ENCODE assay signal across 33 cellular contexts in the genomic region with DNA sequence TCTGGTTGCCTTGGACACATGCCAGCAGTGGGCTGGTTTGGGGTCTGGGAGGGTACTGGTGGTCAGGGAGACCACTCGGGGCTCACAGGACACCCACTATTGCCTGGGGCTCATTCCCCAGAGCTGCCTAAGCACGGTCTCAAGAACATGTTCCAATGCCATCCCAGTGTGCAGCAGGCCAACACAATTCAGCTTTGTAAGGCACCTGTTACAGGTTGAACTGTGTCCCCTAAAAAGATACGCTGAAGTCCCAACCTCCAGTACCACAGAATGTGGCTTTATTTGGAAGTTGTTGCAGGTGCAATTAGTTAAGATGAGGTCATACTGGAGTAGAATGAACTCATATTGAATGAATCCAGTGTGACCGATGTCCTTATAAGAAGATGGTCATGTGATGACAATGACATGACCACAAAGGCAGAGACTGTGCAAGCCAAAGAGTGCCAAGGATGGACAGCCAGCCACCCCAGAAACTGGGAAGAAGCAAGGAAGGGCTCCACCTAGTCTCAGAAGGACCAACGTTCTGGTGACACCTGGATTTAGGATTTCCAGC. TPM values are rescaled to one million over a fixed set of nuclear protein-coding genes. Genes with fewer than 3 reads are reported as not detected.
"Had no signal": no experiment of that assay in that cellular context is flagged by ENCODE, and none has a peak within 500 bp of the region (broad histone marks: within the 10 kb centered on the region; RNA-seq: fewer than 3 reads in every experiment).

No MANE protein-coding gene starts in this region.

- DNase-seq: naive B cell; naive thymus-derived CD8-positive, alpha-beta T cell; nephron progenitor cell; occipital lobe; pancreas; retina; right cardiac atrium; spleen; stimulated activated CD4-positive, alpha-beta T cell treated with anti-CD3 and anti-CD28 coated beads, Interleukin-12 subunit alpha, Interleukin-12 subunit beta, amount 100 ng/mL, for 4 hours; stimulated activated CD4-positive, alpha-beta T cell treated with anti-CD3 and anti-CD28 coated beads, Interleukin-1b, Interleukin-23, amount 100 ng/mL, for 48 hours; stimulated activated CD4-positive, alpha-beta T cell treated with anti-CD3 and anti-CD28 coated beads, Interleukin-4, amount 100 ng/mL, for 1 hour; stimulated activated CD4-positive, alpha-beta T cell treated with anti-CD3 and anti-CD28 coated beads, Interleukin-4, amount 100 ng/mL, for 4 hours; stimulated activated CD8-positive, alpha-beta memory T cell treated with anti-CD3 and anti-CD28 coated beads, Interleukin-4, amount 100 ng/mL, for 48 hours; stimulated activated naive CD4-positive, alpha-beta T cell; stimulated activated naive CD8-positive, alpha-beta T cell treated with anti-CD3 and anti-CD28 coated beads, Interleukin-15, amount 100 ng/mL, for 72 hours; stimulated activated naive CD8-positive, alpha-beta T cell treated with anti-CD3 and anti-CD28 coated beads, Interleukin-15, Interleukin-2, amounts not matched to agents 100 U/mL and 50 U/mL, for 24 hours; substantia nigra; testis; tibial artery; transverse colon; upper lobe of right lung; uterus had no signal

- H3K9me3 ChIP-seq: pancreas, prostate gland, spleen, suprapubic skin, testis, tibial artery, transverse colon, upper lobe of right lung, uterus had no signal

- H3K4me2 ChIP-seq: smooth muscle cell had no signal

- H3K27me3 Mint-ChIP-seq: stimulated activated naive CD8-positive, alpha-beta T cell treated with anti-CD3 and anti-CD28 coated beads, Interleukin-15, amount 100 ng/mL, for 72 hours; type B pancreatic cell had no signal

- H3K4me1 Mint-ChIP-seq: naive thymus-derived CD8-positive, alpha-beta T cell; neural crest cell had no signal

- H3K4me1 ChIP-seq: pancreas, prostate gland, spleen, suprapubic skin, testis, transverse colon, uterus had no signal

- H3K27me3 ChIP-seq: pancreas, suprapubic skin, testis, tibial artery, transverse colon, upper lobe of right lung, uterus had no signal

- FAIRE-seq: pancreas had no signal

- H3K27ac ChIP-seq: pancreas, prostate gland, skin epidermis, spleen, suprapubic skin, testis, tibial artery, transverse colon, upper lobe of right lung, uterus had no signal

- H3K36me3 ChIP-seq: pancreas, prostate gland, spleen, suprapubic skin, tibial artery, transverse colon, upper lobe of right lung, uterus had no signal

- H3K4me3 ChIP-seq: pancreas, prostate gland, skin epidermis, smooth muscle cell, spleen, suprapubic skin, testis, tibial artery, transverse colon, upper lobe of right lung, uterus had no signal

- H3K4me3 Mint-ChIP-seq: naive B cell; naive thymus-derived CD8-positive, alpha-beta T cell; natural killer cell treated with Interleukin-12 subunit alpha and Interleukin-12 subunit beta and Interleukin-15 and Interleukin-18, amount 100 ng/mL, for 72 hours; nephron progenitor cell; neural crest cell; stimulated activated memory B cell treated with anti-CD40 and anti-IgM and Interleukin-4, amounts not matched to agents 10 μg/mL and 1 μg/mL and 100 μg/mL, for 72 hours; stimulated activated naive CD8-positive, alpha-beta T cell treated with anti-CD3 and anti-CD28 coated beads, Interleukin-15, amount 100 ng/mL, for 72 hours; type B pancreatic cell had no signal

- H3K36me3 Mint-ChIP-seq: naive B cell; naive thymus-derived CD8-positive, alpha-beta T cell; natural killer cell treated with Interleukin-12 subunit alpha and Interleukin-12 subunit beta and Interleukin-15 and Interleukin-18, amount 100 ng/mL, for 72 hours; stimulated activated memory B cell treated with anti-CD40 and anti-IgM and Interleukin-4, amounts not matched to agents 10 μg/mL and 1 μg/mL and 100 μg/mL, for 72 hours; type B pancreatic cell had no signal

- ATAC-seq: naive thymus-derived CD8-positive, alpha-beta T cell; natural killer cell treated with Interleukin-12 subunit alpha and Interleukin-12 subunit beta and Interleukin-15 and Interleukin-18, amount 100 ng/mL, for 72 hours; pancreas; right cardiac atrium; sciatic nerve; stimulated activated memory B cell treated with anti-CD40 and anti-IgM and Interleukin-4, amounts not matched to agents 10 μg/mL and 1 μg/mL and 100 μg/mL, for 72 hours; stimulated activated naive CD8-positive, alpha-beta T cell treated with anti-CD3 and anti-CD28 coated beads, Interleukin-15, amount 100 ng/mL, for 72 hours; stimulated activated naive CD8-positive, alpha-beta T cell treated with anti-CD3 and anti-CD28 coated beads, Interleukin-15, Interleukin-2, amounts not matched to agents 100 U/mL and 50 U/mL, for 24 hours; upper lobe of right lung had no signal

- H3K9me3 Mint-ChIP-seq: naive thymus-derived CD8-positive, alpha-beta T cell; natural killer cell treated with Interleukin-12 subunit alpha and Interleukin-12 subunit beta and Interleukin-15 and Interleukin-18, amount 100 ng/mL, for 72 hours; neural crest cell; stimulated activated memory B cell treated with anti-CD40 and anti-IgM and Interleukin-4, amounts not matched to agents 10 μg/mL and 1 μg/mL and 100 μg/mL, for 72 hours; stimulated activated naive CD8-positive, alpha-beta T cell treated with anti-CD3 and anti-CD28 coated beads, Interleukin-15, amount 100 ng/mL, for 72 hours; type B pancreatic cell had no signal

- H3K27ac Mint-ChIP-seq: naive B cell; naive thymus-derived CD8-positive, alpha-beta T cell; natural killer cell treated with Interleukin-12 subunit alpha and Interleukin-12 subunit beta and Interleukin-15 and Interleukin-18, amount 100 ng/mL, for 72 hours; nephron progenitor cell; stimulated activated memory B cell treated with anti-CD40 and anti-IgM and Interleukin-4, amounts not matched to agents 10 μg/mL and 1 μg/mL and 100 μg/mL, for 72 hours; type B pancreatic cell had no signal

RNA-seq across cellular contexts. Expression of a gene that starts 13.5 kb away (rescaled TPM):
- total RNA-seq: naive thymus-derived CD8-positive, alpha-beta T cell; neural crest cell; occipital lobe; pancreas; pulmonary artery endothelial cell; sciatic nerve; smooth muscle cell; spleen; suprapubic skin; transverse colon; upper lobe of right lung had no signal
- polyA plus RNA-seq: naive thymus-derived CD8-positive, alpha-beta T cell; smooth muscle cell; urinary bladder had no signal
